ENCODE assay signal across 1 cellular context in the genomic region with DNA sequence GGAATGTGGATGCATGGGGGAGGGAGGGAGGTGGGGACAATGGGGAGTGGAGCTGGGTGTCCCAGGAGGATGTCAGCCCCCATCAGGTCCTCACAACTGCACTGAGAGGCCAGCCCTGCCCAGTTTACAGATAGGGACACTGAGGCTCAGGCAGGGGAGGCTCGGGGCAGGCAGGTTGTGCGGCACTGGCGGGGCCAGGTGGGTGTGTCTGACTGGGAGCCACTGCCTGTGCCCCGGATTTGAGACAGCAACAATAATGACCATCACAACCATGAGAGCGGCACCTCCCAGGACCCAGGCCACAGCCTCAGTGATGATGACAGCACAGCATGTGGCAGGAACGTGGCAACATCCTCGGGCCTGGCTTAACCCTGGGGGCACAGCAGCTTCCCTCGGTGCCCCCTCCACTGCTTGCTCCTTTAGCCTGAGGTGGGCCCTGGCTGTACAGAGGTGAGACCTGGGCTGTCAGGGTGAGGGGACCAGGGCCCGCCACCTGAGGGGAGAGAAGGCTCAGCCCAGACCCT.
TF ChIP-seq lines count a peak whose summit lies in the region.

No MANE protein-coding gene starts in this region.

TF ChIP-seq in H1, 55 proteins besides CTCF, POLR2A, EP300 and RAD21:
- TF ChIP-seq BACH1 (IDR thresholded peaks at IDR 0.05; ENCODE audit: low read length): no peak
- no peak for TF ChIP-seq RFX5 (IDR thresholded peaks at IDR 0.05; ENCODE audit: borderline replicate concordance, low read depth, low read length)
- no peak for TF ChIP-seq ATF3 (IDR thresholded peaks at IDR 0.05; ENCODE audit: insufficient read depth, low read depth, low read length)
- TF ChIP-seq TAF7 (optimal IDR thresholded peaks at IDR 0.05; ENCODE audit: borderline replicate concordance, low read depth, low read length): no peak
- TF ChIP-seq SIN3A (conservative IDR thresholded peaks at IDR 0.05 in 1 of 2, IDR thresholded peaks at IDR 0.05 in 1 of 2; ENCODE audit: low read depth in 1 of 2, low read length in 2 of 2): no peak
- TF ChIP-seq SRF (IDR thresholded peaks at IDR 0.05; ENCODE audit: low read depth, low read length): no peak
- TF ChIP-seq YY1 (IDR thresholded peaks at IDR 0.05; ENCODE audit: low read depth, low read length): no peak
- TF ChIP-seq E2F6 (IDR thresholded peaks at IDR 0.05): no peak
- TF ChIP-seq CHD1 (IDR thresholded peaks at IDR 0.05; ENCODE audit: low read depth, low read length): no peak
- no peak for TF ChIP-seq NRF1 (IDR thresholded peaks at IDR 0.05; ENCODE audit: low read depth, low read length)
- TF ChIP-seq TCF12 (IDR thresholded peaks at IDR 0.05; ENCODE audit: low read depth, low read length): no peak
- TF ChIP-seq SIRT6 (IDR thresholded peaks at IDR 0.05; ENCODE audit: low read length): no peak
- TF ChIP-seq, protein P1, sequence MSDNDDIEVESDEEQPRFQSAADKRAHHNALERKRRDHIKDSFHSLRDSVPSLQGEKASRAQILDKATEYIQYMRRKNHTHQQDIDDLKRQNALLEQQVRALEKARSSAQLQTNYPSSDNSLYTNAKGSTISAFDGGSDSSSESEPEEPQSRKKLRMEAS (IDR thresholded peaks at IDR 0.05): no peak
- TF ChIP-seq JUND (IDR thresholded peaks at IDR 0.05; ENCODE audit: low read length): no peak
- TF ChIP-seq TBP (IDR thresholded peaks at IDR 0.05; ENCODE audit: low read depth, low read length): no peak
- TF ChIP-seq EZH2 (IDR thresholded peaks at IDR 0.05; ENCODE audit: low read depth, low read length, severe bottlenecking): no peak
- TF ChIP-seq CREB1 (IDR thresholded peaks at IDR 0.05): no peak
